16 cellular contexts compared by ENCODE assay signal in genomic region chr19:19480688-19481087, GRCh38. TPM values are rescaled to one million over a fixed set of nuclear protein-coding genes. Genes with fewer than 3 reads are reported as not detected.
DNase-seq lines count a peak whose midpoint lies in the region; ATAC-seq and TF ChIP-seq lines count a peak whose summit lies in the region.
"Had no signal": no experiment of that assay in that cellular context is flagged by ENCODE, and none has a peak within 500 bp of the region (broad histone marks: within the 10 kb centered on the region; RNA-seq: fewer than 3 reads in every experiment).

No MANE protein-coding gene starts in this region.

- no peaks in the 10 kb centered on the region for H3K27me3 Mint-ChIP-seq in activated naive CD4-positive, alpha-beta T cell treated with anti-CD3 and anti-CD28 coated beads for 36 hours (ENCODE audit: low read depth)

- ATAC-seq in stimulated activated naive CD8-positive, alpha-beta T cell treated with anti-CD3 and anti-CD28 coated beads, Interleukin-15, Interleukin-2, amounts not matched to agents 100 U/mL and 50 U/mL, for 24 hours: peak; percentile 68
- no peak for ATAC-seq in GM18907 (IDR thresholded peaks at IDR 0.05; ENCODE audit: unreplicated experiment)
- ATAC-seq: mucosa of descending colon had no signal

- no peaks in the 10 kb centered on the region for H3K9me3 Mint-ChIP-seq in activated naive CD4-positive, alpha-beta T cell treated with anti-CD3 and anti-CD28 coated beads for 36 hours

- no peak for TF ChIP-seq POLR2A in esophagus squamous epithelium (IDR thresholded peaks at IDR 0.05)

- no peak overlapping the region for H3K27ac ChIP-seq in esophagus squamous epithelium
- H3K27ac ChIP-seq: GM23248, SJSA1 had no signal

- TF ChIP-seq CTCF in esophagus squamous epithelium (IDR thresholded peaks at IDR 0.05) (no peak), GM10248 (IDR thresholded peaks at IDR 0.05; ENCODE audit: control extremely low read depth, extremely low read depth, low read depth, missing control alignments) (no peak)

- 55 to 80% methylated on average over 4 of the region's 5 CpGs for WGBS in esophagus squamous epithelium, 2 donors

- peaks cover 63% of the 10 kb centered on the region for H3K4me1 Mint-ChIP-seq in activated naive CD4-positive, alpha-beta T cell treated with anti-CD3 and anti-CD28 coated beads for 36 hours (ENCODE audit: low read depth)

- CTCF ChIA-PET in activated naive CD4-positive, alpha-beta T cell treated with anti-CD3 and anti-CD28 coated beads for 36 hours (lab: Charles Lee): interaction anchor here (0.6 to 1.6 kb wide), 5 partner anchors 9 to 112 kb away, joined by 4 to 5 read pairs (median 4); no protein-coding TSS in a partner anchor
- CTCF ChIA-PET in GM10248 (lab: Yijun Ruan, JAX): interaction anchor here (0.9 to 4.7 kb wide), 6 partner anchors 9 to 114 kb away, joined by 3 to 39 read pairs (median 4); no protein-coding TSS in a partner anchor

- POLR2A ChIA-PET in GM10248 (lab: Yijun Ruan, JAX): no interaction called here

- H3K4me3 Mint-ChIP-seq in activated naive CD4-positive, alpha-beta T cell treated with anti-CD3 and anti-CD28 coated beads for 36 hours: no peak overlapping the region

- H3K4me3 ChIP-seq in Jurkat, Clone E6-1 (ENCODE audit: low read length): no peak overlapping the region
- H3K4me3 ChIP-seq in esophagus squamous epithelium: no peak overlapping the region
- H3K4me3 ChIP-seq: GM23248, mucosa of descending colon, SJSA1 had no signal

- peak overlapping the region; percentile 13 for H3K27ac Mint-ChIP-seq in activated naive CD4-positive, alpha-beta T cell treated with anti-CD3 and anti-CD28 coated beads for 36 hours

- DNase-seq in activated naive CD4-positive, alpha-beta T cell treated with anti-CD3 and anti-CD28 coated beads for 36 hours: peak; percentile 65
- DNase-seq in activated naive CD4-positive, alpha-beta T cell treated with anti-CD3 and anti-CD28 coated beads, Interleukin-2, amount 50 U/mL, for 16 hours: no peak
- peak; percentile 70 for DNase-seq in Jurkat, Clone E6-1 (ENCODE audit: low read depth, low spot score)
- peak; percentile 67 for DNase-seq in astrocyte of the hippocampus (ENCODE audit: low read depth, low spot score)
- DNase-seq in stimulated activated naive CD8-positive, alpha-beta T cell treated with anti-CD3 and anti-CD28 coated beads, Interleukin-15, Interleukin-2, amounts not matched to agents 100 U/mL and 50 U/mL, for 24 hours: no peak
- no peak for DNase-seq in esophagus squamous epithelium (lab: John Stamatoyannopoulos, UW)
- DNase-seq in GM10248 (ENCODE audit: extremely low spot score): no peak
- DNase-seq: activated effector memory CD4-positive, alpha-beta T cell treated with Interleukin-2 at 50 U/mL for 16 hours; cerebellar nuclear complex; GM23248; islet precursor cell; stimulated activated CD8-positive, alpha-beta memory T cell treated with anti-CD3 and anti-CD28 coated beads, Interleukin-4, amount 100 ng/mL, for 48 hours had no signal

- H3K36me3 Mint-ChIP-seq in activated naive CD4-positive, alpha-beta T cell treated with anti-CD3 and anti-CD28 coated beads for 36 hours (ENCODE audit: low read depth): peaks cover 11% of the 10 kb centered on the region

- H3K4me1 ChIP-seq in esophagus squamous epithelium: peaks cover 0 to 35% (median 4%) of the 10 kb centered on the region in 3 donors
- H3K4me1 ChIP-seq: SJSA1 had no signal

- intact Hi-C loops in activated naive CD4-positive, alpha-beta T cell treated with anti-CD3 and anti-CD28 coated beads for 36 hours (cut with micrococcal nuclease): no loop called here
- intact Hi-C loops in esophagus squamous epithelium (cut with DNase I): no loop called here

- H3K9me3 ChIP-seq in esophagus squamous epithelium: no peaks in the 10 kb centered on the region
- H3K9me3 ChIP-seq: mucosa of descending colon, SJSA1 had no signal

- peaks cover 0 to 59% (median 0%) of the 10 kb centered on the region in 3 donors for H3K36me3 ChIP-seq in esophagus squamous epithelium

- H3K27me3 ChIP-seq in esophagus squamous epithelium: no peaks in the 10 kb centered on the region
- H3K27me3 ChIP-seq: SJSA1 had no signal

RNA-seq across cellular contexts. Expression of gene TSSK6, which starts 34.7 kb away (rescaled TPM):
- 1 to 10 TPM; 4.5 TPM for total RNA-seq in activated naive CD4-positive, alpha-beta T cell treated with anti-CD3 and anti-CD28 coated beads for 36 hours
- polyA plus RNA-seq in Jurkat, Clone E6-1 (2012; ENCODE audit: insufficient read depth, insufficient read length): 5.2 TPM
- 1 to 10 TPM in 1 of 4 donors, under 1 TPM in 3; 0.57 to 1.7 (median 0.89) TPM for total RNA-seq in esophagus squamous epithelium

RNA-seq across cellular contexts. Expression of gene NDUFA13, which starts 35.3 kb away (rescaled TPM):
- 100 to 1,000 TPM; 351 to 376 TPM for total RNA-seq in activated naive CD4-positive, alpha-beta T cell treated with anti-CD3 and anti-CD28 coated beads for 36 hours
- polyA plus RNA-seq in Jurkat, Clone E6-1 (2012; ENCODE audit: insufficient read depth, insufficient read length): 667 TPM
- 10 to 100 TPM; 44.6 to 88.7 (median 56.0) TPM for total RNA-seq in esophagus squamous epithelium

RNA-seq across cellular contexts. Expression of gene YJEFN3, which starts 48.0 kb away (rescaled TPM):
- total RNA-seq in activated naive CD4-positive, alpha-beta T cell treated with anti-CD3 and anti-CD28 coated beads for 36 hours: 1 to 10 TPM; 6.5 to 7.2 TPM
- polyA plus RNA-seq in Jurkat, Clone E6-1 (2012; ENCODE audit: insufficient read depth, insufficient read length): 4.4 TPM
- under 1 TPM; 0.08 to 0.57 (median 0.15) TPM for total RNA-seq in esophagus squamous epithelium
- total RNA-seq: GM23248 had no signal

RNA-seq across cellular contexts. Expression of gene CILP2, which starts 57.4 kb away (rescaled TPM):
- total RNA-seq in activated naive CD4-positive, alpha-beta T cell treated with anti-CD3 and anti-CD28 coated beads for 36 hours: under 1 TPM; 0.14 to 0.22 TPM
- polyA plus RNA-seq in Jurkat, Clone E6-1 (2012; ENCODE audit: insufficient read depth, insufficient read length): not detected
- under 1 TPM in 1 of 4 donors, not detected in 3; under 0.01 TPM for total RNA-seq in esophagus squamous epithelium
- total RNA-seq: HT-29 had no signal

Comparison
In these comparisons a context has a peak if more than half of its experiments do, and no peak if none do; other contexts are left out.
1. DNase-seq: peak in activated naive CD4-positive, alpha-beta T cell treated with anti-CD3 and anti-CD28 coated beads for 36 hours (single experiment), Jurkat, Clone E6-1 (single experiment) and astrocyte of the hippocampus (single experiment); none in activated naive CD4-positive, alpha-beta T cell treated with anti-CD3 and anti-CD28 coated beads, Interleukin-2, amount 50 U/mL, for 16 hours (single experiment), stimulated activated naive CD8-positive, alpha-beta T cell treated with anti-CD3 and anti-CD28 coated beads, Interleukin-15, Interleukin-2, amounts not matched to agents 100 U/mL and 50 U/mL, for 24 hours (single experiment), esophagus squamous epithelium (single experiment) and GM10248 (single experiment).
2. RNA of gene YJEFN3, which starts 48.0 kb away (total RNA-seq): 6.5 to 7.2 TPM in activated naive CD4-positive, alpha-beta T cell treated with anti-CD3 and anti-CD28 coated beads for 36 hours; 0.08 to 0.57 TPM in esophagus squamous epithelium; every median in the first group is over 4 times any median in the second.